In the genomic region with DNA sequence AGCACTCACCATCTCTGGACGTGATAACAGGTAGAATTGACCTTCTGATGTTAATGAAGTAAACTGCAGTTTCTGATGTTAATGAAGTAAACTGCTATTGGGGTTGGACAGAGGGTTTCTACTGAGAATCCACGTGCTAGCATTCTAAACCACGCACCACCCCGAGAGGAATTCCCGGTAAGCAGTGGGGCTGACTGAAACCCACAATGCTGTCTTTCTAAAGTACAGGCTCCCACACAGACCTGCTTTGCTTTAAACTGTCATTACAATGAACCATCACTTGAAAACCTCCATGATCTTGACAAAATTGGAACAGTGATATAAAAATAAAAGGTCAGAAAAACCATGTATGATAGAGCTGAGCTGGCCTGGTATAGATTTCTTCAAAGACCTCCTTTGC, we compare ENCODE assay signal across 31 cellular contexts.
"Had no signal": no experiment of that assay in that cellular context is flagged by ENCODE, and none has a peak within 500 bp of the region (broad histone marks: within the 10 kb centered on the region; RNA-seq: fewer than 3 reads in every experiment).

No MANE protein-coding gene starts in this region.

- H3K36me3 ChIP-seq: colonic mucosa, gastrocnemius medialis, heart left ventricle, neutrophil, right atrium auricular region, suprapubic skin had no signal

- H3K27ac Mint-ChIP-seq: dendritic cell treated with granulocyte-macrophage colony-stimulating factor and Interleukin-4, amounts not matched to agents 40 ng/mL and 50 ng/mL, for 4 days; endodermal cell; mesothelial cell of epicardium; progenitor cell of endocrine pancreas had no signal

- DNase-seq: colonic mucosa; effector CD8-positive, alpha-beta T cell; endodermal cell; foreskin fibroblast; gastrocnemius medialis; heart left ventricle; kidney; mesenchymal stem cell; mucosa of descending colon; naive B cell; stimulated activated CD4-positive, alpha-beta T cell treated with anti-CD3 and anti-CD28 coated beads, Interleukin-12 subunit alpha, Interleukin-12 subunit beta, amount 100 ng/mL, for 4 hours; stimulated activated CD4-positive, alpha-beta T cell treated with anti-CD3 and anti-CD28 coated beads, Interleukin-1b, Interleukin-23, amount 100 ng/mL, for 48 hours; stimulated activated CD4-positive, alpha-beta T cell treated with anti-CD3 and anti-CD28 coated beads, Interleukin-4, amount 100 ng/mL, for 1 hour; stimulated activated CD8-positive, alpha-beta memory T cell treated with anti-CD3 and anti-CD28 coated beads, Interleukin-4, amount 100 ng/mL, for 48 hours; stimulated activated naive CD4-positive, alpha-beta T cell; trophoblast cell had no signal

- H3K4me1 ChIP-seq: colonic mucosa, gastrocnemius medialis, heart left ventricle, parathyroid adenoma, right atrium auricular region, suprapubic skin had no signal

- H3K4me3 ChIP-seq: colonic mucosa, gastrocnemius medialis, heart left ventricle, hepatocyte, mucosa of descending colon, right atrium auricular region, smooth muscle cell, suprapubic skin had no signal

- H3K4me2 ChIP-seq: hepatocyte, smooth muscle cell had no signal

- H3K9ac ChIP-seq: parathyroid adenoma had no signal

- H3K27me3 Mint-ChIP-seq: dendritic cell treated with granulocyte-macrophage colony-stimulating factor and Interleukin-4, amounts not matched to agents 40 ng/mL and 50 ng/mL, for 4 days; naive B cell; progenitor cell of endocrine pancreas had no signal

- ATAC-seq: esophagus mucosa; gastrocnemius medialis; heart left ventricle; left lobe of liver; mucosa of descending colon; natural killer cell treated with Interleukin-12 subunit alpha and Interleukin-12 subunit beta and Interleukin-15 and Interleukin-18, amount 100 ng/mL, for 72 hours; sciatic nerve had no signal

- H3K79me2 ChIP-seq: hepatocyte, parathyroid adenoma had no signal

- H3K9me3 Mint-ChIP-seq: dendritic cell treated with granulocyte-macrophage colony-stimulating factor and Interleukin-4, amounts not matched to agents 40 ng/mL and 50 ng/mL, for 4 days; endodermal cell; mesothelial cell of epicardium; naive B cell; natural killer cell treated with Interleukin-12 subunit alpha and Interleukin-12 subunit beta and Interleukin-15 and Interleukin-18, amount 100 ng/mL, for 72 hours; neural crest cell had no signal

- H3K36me3 Mint-ChIP-seq: mesothelial cell of epicardium; naive B cell; natural killer cell treated with Interleukin-12 subunit alpha and Interleukin-12 subunit beta and Interleukin-15 and Interleukin-18, amount 100 ng/mL, for 72 hours had no signal

- H2AFZ ChIP-seq: hepatocyte, parathyroid adenoma had no signal

- H3K27me3 ChIP-seq: colonic mucosa, gastrocnemius medialis, heart left ventricle, hepatocyte, neutrophil, right atrium auricular region had no signal

- H3K27ac ChIP-seq: colonic mucosa, epithelial cell of prostate, gastrocnemius medialis, heart left ventricle, hepatocyte, neutrophil, parathyroid adenoma, right atrium auricular region, suprapubic skin had no signal

- H3K4me3 Mint-ChIP-seq: dendritic cell treated with granulocyte-macrophage colony-stimulating factor and Interleukin-4, amounts not matched to agents 40 ng/mL and 50 ng/mL, for 4 days; endodermal cell; mesothelial cell of epicardium; natural killer cell treated with Interleukin-12 subunit alpha and Interleukin-12 subunit beta and Interleukin-15 and Interleukin-18, amount 100 ng/mL, for 72 hours; neural crest cell had no signal

- FAIRE-seq: kidney had no signal

- H3K9me3 ChIP-seq: colonic mucosa, gastrocnemius medialis, heart left ventricle, mucosa of descending colon, neutrophil, right atrium auricular region, suprapubic skin had no signal
